ENCODE assay signal across 1 cellular context in the genomic region with DNA sequence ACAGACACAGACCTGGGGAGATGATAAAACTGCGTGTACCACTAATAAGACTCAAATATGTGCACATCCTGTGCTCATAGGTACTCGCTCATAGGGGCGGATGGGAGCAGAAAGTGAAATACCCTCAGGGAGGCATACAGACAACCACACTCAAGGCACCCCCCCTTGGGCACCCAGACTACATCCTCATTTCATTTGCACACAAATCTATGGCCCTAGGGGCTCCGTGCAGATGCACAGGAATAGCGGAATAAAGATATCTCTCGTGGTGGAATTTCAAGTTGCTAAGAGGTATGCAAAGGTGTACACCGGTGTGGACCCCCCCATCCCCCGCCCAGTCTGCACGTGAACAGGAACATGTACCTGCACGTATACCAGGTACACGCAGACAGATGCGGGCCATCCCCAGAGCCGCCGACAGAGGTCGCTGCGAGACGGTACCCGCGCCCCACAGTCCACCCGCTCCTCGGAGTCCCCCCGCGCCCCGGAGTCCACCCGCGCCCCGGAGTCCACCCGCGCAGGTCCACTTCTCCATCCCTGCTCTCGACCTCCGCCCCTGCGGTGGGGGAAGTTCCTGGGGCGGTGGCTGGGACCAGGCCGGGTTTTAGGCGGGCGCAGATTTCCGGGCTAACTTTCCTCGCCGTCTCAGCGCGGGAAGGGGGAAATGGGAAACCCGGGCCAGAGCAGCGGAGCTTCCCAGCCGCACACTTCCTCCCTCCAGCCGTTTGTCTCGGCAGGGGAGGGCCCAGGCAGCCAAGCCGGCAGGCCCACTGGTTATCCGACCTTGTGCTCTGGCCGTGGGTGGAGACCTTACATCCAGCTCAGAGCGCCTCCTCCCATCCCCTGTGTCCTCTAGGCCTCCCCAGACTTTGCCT.
A peak's percentile ranks its signal among the peaks of the same experiment; 100 is the strongest.
TF ChIP-seq lines count a peak whose summit lies in the region.

No MANE protein-coding gene starts in this region.

TF ChIP-seq in K562, 482 proteins besides CTCF, POLR2A, EP300 and RAD21 (continued from another document):
- TF ChIP-seq NR3C1 (CRISPR knock-in tag; IDR thresholded peaks at IDR 0.05) (no peak), RBM22 (IDR thresholded peaks at IDR 0.05; ENCODE audit: low read depth, low read length, poor library complexity, severe bottlenecking) (no peak), ZNF311 (CRISPR knock-in tag; IDR thresholded peaks at IDR 0.05) (no peak), JUND (IDR thresholded peaks at IDR 0.05; ENCODE audit: borderline replicate concordance, low read depth, low read length) (no peak), JUND (tag; IDR thresholded peaks at IDR 0.05; ENCODE audit: borderline replicate concordance, low read depth, low read length) (no peak), ZFX (CRISPR knock-in tag; IDR thresholded peaks at IDR 0.05) (peak; percentile 15; the same call in 1 of the 2 replicates), MAZ (CRISPR knock-in tag; conservative IDR thresholded peaks at IDR 0.05 in 1 of 2, IDR thresholded peaks at IDR 0.05 in 1 of 2) (peak in 1 of 2 experiments; percentile 63; a peak in 2 of 4 replicates), CREM (IDR thresholded peaks at IDR 0.05; ENCODE audit: low read depth) (0 out of 2 replicates have a peak, but pooled peaks have one; percentile 16)
